In genomic region chr2:174553811-174554493, GRCh38 we compare ENCODE assay signal across 9 cellular contexts. TPM values are rescaled to one million over a fixed set of nuclear protein-coding genes. Genes with fewer than 3 reads are reported as not detected.
DNase-seq lines count a peak whose midpoint lies in the region; ATAC-seq and TF ChIP-seq lines count a peak whose summit lies in the region.
"Had no signal": no experiment of that assay in that cellular context is flagged by ENCODE, and none has a peak within 500 bp of the region (broad histone marks: within the 10 kb centered on the region; RNA-seq: fewer than 3 reads in every experiment).

No MANE protein-coding gene starts in this region.

- CTCF ChIA-PET in Calu3 (lab: Charles Lee) = no interaction called here

- H3K4me1 Mint-ChIP-seq in memory B cell (peaks cover 19% of the 10 kb centered on the region), Calu3 (ENCODE audit: low read depth, unreplicated experiment) (no peaks in the 10 kb centered on the region)

- no peaks in the 10 kb centered on the region for H3K27me3 ChIP-seq in Peyer's patch

- H3K9me3 Mint-ChIP-seq in memory B cell (no peaks in the 10 kb centered on the region), Calu3 (ENCODE audit: low read depth, unreplicated experiment) (no peaks in the 10 kb centered on the region)

- no peak for TF ChIP-seq POLR2A in Peyer's patch (IDR thresholded peaks at IDR 0.05)

- intact Hi-C loops in Calu3 (cut with micrococcal nuclease; ENCODE audit: unreplicated experiment) = no loop called here

- no TSS peak for BruUV-seq in Calu3 (replicated peaks; lab: Mats Ljungman, UMichigan)

- H3K36me3 Mint-ChIP-seq in memory B cell (no peaks in the 10 kb centered on the region), Calu3 (ENCODE audit: insufficient read depth, unreplicated experiment) (no peaks in the 10 kb centered on the region)

- TF ChIP-seq CTCF in Peyer's patch (IDR thresholded peaks at IDR 0.05) (no peak), Calu3 (IDR thresholded peaks at IDR 0.05; ENCODE audit: unreplicated experiment) (no peak), GM10266 (IDR thresholded peaks at IDR 0.05; ENCODE audit: control insufficient read depth, insufficient read depth, low read depth, missing control alignments) (no peak)

- peak overlapping the region; percentile 50 for H3K4me3 Mint-ChIP-seq in memory B cell
- no peak overlapping the region for H3K4me3 Mint-ChIP-seq in Calu3 (ENCODE audit: low read depth, unreplicated experiment)

- H3K4me1 ChIP-seq in Peyer's patch = peaks cover 0 to 9% (median 0%) of the 10 kb centered on the region in 4 donors

- DNase-seq in Peyer's patch (peak in 2 of 3 donors; percentile 56 to 74), memory B cell (ENCODE audit: low spot score in 2 of 2) (peak in 1 of 2 donors; percentile 47), Calu3 (no peak), NCI-H146 (lab: John Stamatoyannopoulos, UW) (no peak), GM10266 (ENCODE audit: extremely low spot score) (no peak)
- DNase-seq in NK-92 treated with Interleukin-12 subunit alpha and Interleukin-12 subunit beta, amount 100 ng/mL, for 24 hours (lab: John Stamatoyannopoulos, UW) = no peak
- DNase-seq: NCI-H774 had no signal

- no peaks in the 10 kb centered on the region for H3K36me3 ChIP-seq in Peyer's patch

- H3K27me3 Mint-ChIP-seq in memory B cell (no peaks in the 10 kb centered on the region), Calu3 (ENCODE audit: unreplicated experiment) (no peaks in the 10 kb centered on the region)

- no peak overlapping the region for H3K4me3 ChIP-seq in Peyer's patch

- no peaks in the 10 kb centered on the region for H3K9me3 ChIP-seq in Peyer's patch

- H3K27ac Mint-ChIP-seq in memory B cell (peak overlapping the region; percentile 95), Calu3 (ENCODE audit: unreplicated experiment) (no peak overlapping the region)

- H3K27ac ChIP-seq in Peyer's patch = peak overlapping the region in 3 of 4 donors; percentile 4 to 24 (median 21)

- ATAC-seq in GM18519 (IDR thresholded peaks at IDR 0.05; ENCODE audit: low FRiP score, unreplicated experiment) (peak; percentile 70), HG02678 (IDR thresholded peaks at IDR 0.05; ENCODE audit: unreplicated experiment) (peak; percentile 58), memory B cell (ENCODE audit: low read depth) (peak; percentile 97)

RNA-seq across cellular contexts. Expression of gene WIPF1, which starts 43.7 kb away (rescaled TPM):
- total RNA-seq in Peyer's patch (10 to 100 TPM in 3 of 4 donors, 1 to 10 TPM in 1; 7.4 to 81.7 (median 17.3) TPM), Calu3 (2022) (0.73 and 0.87 TPM in 2 replicates)

Comparison
In these comparisons a context has a peak if more than half of its experiments do, and no peak if none do; other contexts are left out.
1. DNase-seq: peak in Peyer's patch (2 of 3); none in Calu3 (single experiment), NK-92 treated with Interleukin-12 subunit alpha and Interleukin-12 subunit beta, amount 100 ng/mL, for 24 hours (single experiment), NCI-H146 (single experiment) and GM10266 (single experiment).
2. Peak in every context shown above with its lines, with median percentiles within 50 percentile points of each other: ATAC-seq.